ENCODE assay signal across 1 cellular context in the genomic region with DNA sequence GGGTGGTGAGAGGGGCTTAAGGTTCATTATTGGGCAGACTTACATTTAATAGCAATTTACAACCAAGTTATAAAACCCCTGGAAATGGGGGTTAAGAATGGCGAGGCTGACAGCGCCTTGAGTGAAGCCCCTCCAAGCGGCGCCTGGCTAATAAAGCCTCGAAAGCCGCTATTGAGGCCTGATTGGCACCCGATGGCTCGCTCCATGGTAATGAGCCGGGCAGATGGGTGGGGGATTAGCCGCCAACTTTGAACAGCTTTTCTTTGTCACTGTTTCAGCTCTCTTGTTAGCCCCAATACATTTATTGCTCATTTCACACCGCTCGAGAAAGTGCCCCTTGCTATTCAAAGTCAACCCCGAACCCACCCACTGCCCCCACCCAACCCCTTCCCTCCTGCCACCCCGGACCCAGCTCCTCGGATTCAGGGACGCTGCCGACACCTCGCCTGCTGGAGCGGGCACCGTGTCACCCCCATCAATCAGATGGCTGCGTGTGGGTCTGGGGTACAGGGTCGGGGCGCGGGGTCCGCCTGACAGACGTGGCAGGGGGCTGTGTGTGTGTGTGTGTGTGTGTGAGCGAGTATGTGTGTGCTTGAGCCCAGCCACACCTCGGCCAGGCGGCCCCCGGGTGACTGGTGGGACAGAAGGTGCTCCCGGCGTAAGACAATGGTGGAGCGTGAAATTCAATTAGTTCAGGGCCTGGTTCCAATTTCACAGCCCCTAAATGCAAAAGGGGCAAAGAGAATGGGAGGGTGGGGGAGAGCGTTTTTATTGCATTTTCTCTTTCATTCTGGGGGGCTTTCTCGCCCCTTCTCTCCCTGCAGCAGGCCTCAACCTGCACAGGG.
TF ChIP-seq lines count a peak whose summit lies in the region.

No MANE protein-coding gene starts in this region.

TF ChIP-seq in HepG2, 621 proteins besides CTCF, POLR2A, EP300 and RAD21:
- TF ChIP-seq HNRNPK (IDR thresholded peaks at IDR 0.05; ENCODE audit: low read depth, low read length, poor library complexity, severe bottlenecking) (peak; percentile 33), DMAP1 (CRISPR knock-in tag; IDR thresholded peaks at IDR 0.05) (no peak)
